In genomic region chr9:134032456-134033222, GRCh38 we compare ENCODE assay signal across 25 cellular contexts. TPM values are rescaled to one million over a fixed set of nuclear protein-coding genes. Genes with fewer than 3 reads are reported as not detected.
DNase-seq lines count a peak whose midpoint lies in the region; ATAC-seq, FAIRE-seq and TF ChIP-seq lines count a peak whose summit lies in the region.
"Had no signal": no experiment of that assay in that cellular context is flagged by ENCODE, and none has a peak within 500 bp of the region (broad histone marks: within the 10 kb centered on the region; RNA-seq: fewer than 3 reads in every experiment).

No MANE protein-coding gene starts in this region.

- H2AFZ ChIP-seq in KMS-11 (ENCODE audit: low read depth) (no peak overlapping the region), HepG2 (ENCODE audit: low read length) (no peak overlapping the region)

- H3K9me3 Mint-ChIP-seq in Calu3 (ENCODE audit: low read depth, unreplicated experiment), result no peaks in the 10 kb centered on the region
- peaks cover under 1% of the 10 kb centered on the region for H3K9me3 Mint-ChIP-seq in activated CD4-positive, alpha-beta T cell treated with anti-CD3 and anti-CD28 coated beads, Interleukin-2, amount 10 ng/mL, durations not matched to agents 7 days and 5 days
- H3K9me3 Mint-ChIP-seq: CD4-positive, alpha-beta T cell had no signal

- H3K4me3 ChIP-seq in KMS-11 (IDR thresholded peaks at IDR 0.05; ENCODE audit: insufficient read depth, low read depth, low read length) (no peak overlapping the region), HepG2 (replicated peaks in 1 of 3; ENCODE audit: insufficient read depth in 1 of 3, low read depth in 2 of 3, low read length in 3 of 3) (no peak overlapping the region)
- H3K4me3 ChIP-seq: BLaER1 treated with 17β-estradiol and CSF1 and Interleukin-3, amounts not matched to agents 10 nM and 100 nM; MG63 had no signal

- ATAC-seq in HepG2 (no peak), HG02678 (IDR thresholded peaks at IDR 0.05; ENCODE audit: unreplicated experiment) (no peak)

- no peak for TF ChIP-seq EP300 in HepG2 (IDR thresholded peaks at IDR 0.05; ENCODE audit: low read depth in 2 of 2, low read length in 2 of 2)
- TF ChIP-seq EP300 in HepG2 (CRISPR knock-in tag; IDR thresholded peaks at IDR 0.05; ENCODE audit: borderline replicate concordance), result no peak

- H3K9ac ChIP-seq in KMS-11 (no peak overlapping the region), HepG2 (ENCODE audit: insufficient read depth, low read depth, low read length) (no peak overlapping the region)
- H3K9ac ChIP-seq: BLaER1 treated with 17β-estradiol and CSF1 and Interleukin-3, amounts not matched to agents 10 nM and 100 nM had no signal

- DNase-seq in Calu3 (no peak), HepG2 (ENCODE audit: low spot score) (no peak), posterior vena cava (ENCODE audit: low spot score) (peak; percentile 49), NOMO-1 treated with DMSO at 0.1 percent for 48 hours (lab: John Stamatoyannopoulos, UW; ENCODE audit: unreplicated experiment) (no peak), superior temporal gyrus (ENCODE audit: extremely low spot score) (no peak)
- no peak for DNase-seq in activated CD4-positive, alpha-beta T cell treated with anti-CD3 and anti-CD28 coated beads, Interleukin-2, amount 10 ng/mL, durations not matched to agents 7 days and 5 days
- DNase-seq: CD4-positive, alpha-beta T cell; DMS79; KBM-7; MG63; NCI-H1694; NCI-H2029 treated with DMSO at 0.1 percent for 48 hours; NCI-H446 treated with DMSO at 0.1 percent for 48 hours; NCI-H526; NCI-H82; NK-92 treated with Interleukin-12 subunit alpha and Interleukin-12 subunit beta, amount 100 ng/mL, for 24 hours; RPMI8226; SHP77 treated with DMSO at 0.1 percent for 48 hours had no signal

- peaks cover 32% of the 10 kb centered on the region for H3K4me1 ChIP-seq in KMS-11 (ENCODE audit: low read depth, poor library complexity, severe bottlenecking)
- H3K4me1 ChIP-seq in HepG2 (ENCODE audit: insufficient read depth, low read length), result peaks cover 19% of the 10 kb centered on the region

- H3K4me3 Mint-ChIP-seq in Calu3 (ENCODE audit: low read depth, unreplicated experiment), result no peak overlapping the region
- no peak overlapping the region for H3K4me3 Mint-ChIP-seq in activated CD4-positive, alpha-beta T cell treated with anti-CD3 and anti-CD28 coated beads, Interleukin-2, amount 10 ng/mL, durations not matched to agents 7 days and 5 days
- H3K4me3 Mint-ChIP-seq: CD4-positive, alpha-beta T cell had no signal

- POLR2A ChIA-PET in HepG2 (lab: Yijun Ruan, JAX), result no interaction called here
- POLR2A ChIA-PET in activated CD4-positive, alpha-beta T cell treated with anti-CD3 and anti-CD28 coated beads, Interleukin-2, amount 10 ng/mL, durations not matched to agents 7 days and 5 days (lab: Charles Lee), result no interaction called here

- no peaks in the 10 kb centered on the region for H3K9me3 ChIP-seq in HepG2 (ENCODE audit: low read length)
- H3K9me3 ChIP-seq: MG63 had no signal

- 95% methylated on average over 40 of the region's 40 CpGs for WGBS in HepG2 (ENCODE audit: low lambda C conversion rate)

- FAIRE-seq in HepG2 (lab: Jason Lieb, UNC), result no peak
- FAIRE-seq: A204.1, GM18507, H54, HTR-8/SVneo had no signal

- H3K4me2 ChIP-seq in KMS-11 (peak overlapping the region; percentile 79; the same call in 1 of the 2 replicates), HepG2 (ENCODE audit: low read depth, low read length) (no peak overlapping the region)
- H3K4me2 ChIP-seq: BLaER1 treated with 17β-estradiol and CSF1 and Interleukin-3, amounts not matched to agents 10 nM and 100 nM had no signal

- H3K27me3 ChIP-seq in KMS-11 (ENCODE audit: insufficient read depth, low read depth) (no peaks in the 10 kb centered on the region), HepG2 (ENCODE audit: control insufficient read depth in 1 of 2, insufficient read depth in 2 of 2, low read length in 2 of 2) (no peaks in the 10 kb centered on the region)
- H3K27me3 ChIP-seq: BLaER1 treated with 17β-estradiol and CSF1 and Interleukin-3, amounts not matched to agents 10 nM and 100 nM; MG63 had no signal

- intact Hi-C loops in Calu3 (cut with micrococcal nuclease; ENCODE audit: unreplicated experiment), result no loop called here
- intact Hi-C loops in HepG2 (cut with micrococcal nuclease; ENCODE audit: unreplicated experiment), result no loop called here
- intact Hi-C loops in posterior vena cava (cut with DNase I), result no loop called here

- no peaks in the 10 kb centered on the region for H3K36me3 ChIP-seq in KMS-11 (ENCODE audit: insufficient read depth)
- peaks cover 25 to 53% of the 10 kb centered on the region in 2 experiments for H3K36me3 ChIP-seq in HepG2 (replicated peaks in 1 of 2; ENCODE audit: control insufficient read depth in 1 of 2, insufficient read depth in 2 of 2, low read length in 2 of 2)

- H3K27ac ChIP-seq in KMS-11, result no peak overlapping the region
- H3K27ac ChIP-seq in HepG2 (ENCODE audit: extremely low read length, insufficient read depth, low read length), result no peak overlapping the region
- H3K27ac ChIP-seq: BLaER1 treated with 17β-estradiol and CSF1 and Interleukin-3, amounts not matched to agents 10 nM and 100 nM had no signal

- H4K20me1 ChIP-seq in KMS-11 (ENCODE audit: insufficient read depth) (no peaks in the 10 kb centered on the region), HepG2 (ENCODE audit: insufficient read depth, low read length) (no peaks in the 10 kb centered on the region)

- CTCF ChIA-PET in Calu3 (lab: Charles Lee), result interaction anchor here (0.9 kb wide), 1 partner anchor 317 kb away, joined by 3 read pairs; no protein-coding TSS in a partner anchor
- CTCF ChIA-PET in HepG2 (lab: Yijun Ruan, JAX; ENCODE audit: low intra/inter-chr PET ratio, low total read pairs), result no interaction called here
- CTCF ChIA-PET in activated CD4-positive, alpha-beta T cell treated with anti-CD3 and anti-CD28 coated beads, Interleukin-2, amount 10 ng/mL, durations not matched to agents 7 days and 5 days (lab: Charles Lee), result no interaction called here

- no peaks in the 10 kb centered on the region for H3K27me3 Mint-ChIP-seq in Calu3 (ENCODE audit: unreplicated experiment)
- no peaks in the 10 kb centered on the region for H3K27me3 Mint-ChIP-seq in activated CD4-positive, alpha-beta T cell treated with anti-CD3 and anti-CD28 coated beads, Interleukin-2, amount 10 ng/mL, durations not matched to agents 7 days and 5 days
- H3K27me3 Mint-ChIP-seq: CD4-positive, alpha-beta T cell had no signal

- no peak overlapping the region for H3K27ac Mint-ChIP-seq in Calu3 (ENCODE audit: unreplicated experiment)
- H3K27ac Mint-ChIP-seq in activated CD4-positive, alpha-beta T cell treated with anti-CD3 and anti-CD28 coated beads, Interleukin-2, amount 10 ng/mL, durations not matched to agents 7 days and 5 days, result no peak overlapping the region
- H3K27ac Mint-ChIP-seq: CD4-positive, alpha-beta T cell had no signal

- peaks cover 39% of the 10 kb centered on the region for H3K36me3 Mint-ChIP-seq in Calu3 (ENCODE audit: insufficient read depth, unreplicated experiment)
- peaks cover 23% of the 10 kb centered on the region for H3K36me3 Mint-ChIP-seq in activated CD4-positive, alpha-beta T cell treated with anti-CD3 and anti-CD28 coated beads, Interleukin-2, amount 10 ng/mL, durations not matched to agents 7 days and 5 days (ENCODE audit: low read depth)

- TSS peak; percentile 20 for BruUV-seq in Calu3 (replicated peaks; lab: Mats Ljungman, UMichigan)
- no TSS peak for BruUV-seq in HepG2 (replicated peaks; lab: Mats Ljungman, UMichigan)

- in situ Hi-C loops in HepG2 (cut with HindIII; ENCODE audit: extremely low pct_ligation_motif_present, low pct_unique_long_range_greater_than_20kb), result no loop called here

- TF ChIP-seq RAD21 in HepG2 (CRISPR knock-in tag; IDR thresholded peaks at IDR 0.05), result no peak

- TF ChIP-seq CTCF in Calu3 (IDR thresholded peaks at IDR 0.05; ENCODE audit: unreplicated experiment), result no peak
- TF ChIP-seq CTCF in KMS-11 (conservative IDR thresholded peaks at IDR 0.05; ENCODE audit: low read depth, low read length), result no peak
- TF ChIP-seq CTCF in HepG2 (CRISPR knock-in tag; IDR thresholded peaks at IDR 0.05), result no peak

- no peaks in the 10 kb centered on the region for H3K79me2 ChIP-seq in KMS-11 (ENCODE audit: insufficient read depth, low read depth)
- no peaks in the 10 kb centered on the region for H3K79me2 ChIP-seq in HepG2 (ENCODE audit: insufficient read depth, low read length)

- no peak for TF ChIP-seq POLR2A in HepG2 (IDR thresholded peaks at IDR 0.05; ENCODE audit: insufficient read depth in 1 of 2, low read depth in 2 of 2, low read length in 2 of 2)

- H3K4me1 Mint-ChIP-seq in Calu3 (ENCODE audit: low read depth, unreplicated experiment), result no peaks in the 10 kb centered on the region
- no peaks in the 10 kb centered on the region for H3K4me1 Mint-ChIP-seq in activated CD4-positive, alpha-beta T cell treated with anti-CD3 and anti-CD28 coated beads, Interleukin-2, amount 10 ng/mL, durations not matched to agents 7 days and 5 days

RNA-seq across cellular contexts. Expression of gene BRD3OS, which starts 7.4 kb away (rescaled TPM):
- total RNA-seq in Calu3 (2022) (10.5 and 10.7 TPM in 2 replicates), HepG2 (2016; rRNA removed; fragmentation: Illumina TruSeq; extraction: Trizol) (4.9 and 5.0 TPM in 2 replicates), posterior vena cava (10 to 100 TPM; 11.9 to 14.3 TPM)
- total RNA-seq in HepG2 (2016; cell fraction: cytosol; rRNA removed; fragmentation: Illumina TruSeq; extraction: Trizol; ENCODE audit: low read depth), result 2.6 and 4.1 TPM in 2 replicates
- total RNA-seq in HepG2 (2016; cell fraction: insoluble cytoplasmic fraction; rRNA removed; fragmentation: Illumina TruSeq; extraction: Trizol), result 4.9 and 5.5 TPM in 2 replicates
- total RNA-seq in HepG2 (2016; cell fraction: membrane; rRNA removed; fragmentation: Illumina TruSeq; extraction: Trizol), result 10.3 and 11.9 TPM in 2 replicates
- 3.1 and 4.3 TPM in 2 replicates for total RNA-seq in HepG2 (2016; cell fraction: nucleus; rRNA removed; fragmentation: Illumina TruSeq; extraction: Trizol)
- polyA plus RNA-seq in HepG2 (2011; rRNA removed), result 3.9 and 5.7 TPM in 2 replicates
- 3.3 and 4.0 TPM in 2 replicates for polyA plus RNA-seq in HepG2 (2011; cell fraction: cytosol; rRNA removed)
- polyA plus RNA-seq in HepG2 (2011; cell fraction: nucleus; rRNA removed), result 3.3 and 3.7 TPM in 2 replicates
- 2.3 and 2.6 TPM in 2 replicates for polyA plus RNA-seq in HepG2 (2012)
- 4.5 and 6.0 TPM in 2 replicates for polyA plus RNA-seq in HepG2 (2016; cell fraction: cytosol; fragmentation: Illumina TruSeq; extraction: Trizol; ENCODE audit: low read depth)
- polyA plus RNA-seq in HepG2 (2016; cell fraction: insoluble cytoplasmic fraction; fragmentation: Illumina TruSeq; extraction: Trizol; ENCODE audit: low read depth), result 5.4 and 5.8 TPM in 2 replicates
- polyA plus RNA-seq in HepG2 (2016; cell fraction: membrane; fragmentation: Illumina TruSeq; extraction: Trizol; ENCODE audit: low read depth), result 8.8 and 10.1 TPM in 2 replicates
- 4.3 and 5.4 TPM in 2 replicates for polyA plus RNA-seq in HepG2 (2016; cell fraction: nucleus; fragmentation: Illumina TruSeq; extraction: Trizol; ENCODE audit: insufficient read depth, low read depth)
- polyA minus RNA-seq in HepG2 (2011; rRNA and poly(A)+ RNA removed; ENCODE audit: low replicate concordance), result 5.6 and 12.7 TPM in 2 replicates
- 2.5 and 3.1 TPM in 2 replicates for polyA minus RNA-seq in HepG2 (2011; cell fraction: cytosol; rRNA and poly(A)+ RNA removed)
- polyA minus RNA-seq in HepG2 (2011; cell fraction: nucleus; rRNA and poly(A)+ RNA removed), result 1.5 and 2.1 TPM in 2 replicates
- 10 to 100 TPM; 11.1 to 12.9 TPM for total RNA-seq in activated CD4-positive, alpha-beta T cell treated with anti-CD3 and anti-CD28 coated beads, Interleukin-2, amount 10 ng/mL, durations not matched to agents 7 days and 5 days

RNA-seq across cellular contexts. Expression of gene BRD3, which starts 35.2 kb away (rescaled TPM):
- total RNA-seq in Calu3 (2022) (30.8 and 31.1 TPM in 2 replicates), HepG2 (2016; rRNA removed; fragmentation: Illumina TruSeq; extraction: Trizol) (5.9 and 11.2 TPM in 2 replicates), posterior vena cava (10 to 100 TPM; 32.2 to 32.6 TPM)
- 1.2 TPM in 2 replicates for total RNA-seq in HepG2 (2016; cell fraction: cytosol; rRNA removed; fragmentation: Illumina TruSeq; extraction: Trizol; ENCODE audit: low read depth)
- total RNA-seq in HepG2 (2016; cell fraction: insoluble cytoplasmic fraction; rRNA removed; fragmentation: Illumina TruSeq; extraction: Trizol), result 7.7 and 8.4 TPM in 2 replicates
- 4.3 and 4.8 TPM in 2 replicates for total RNA-seq in HepG2 (2016; cell fraction: membrane; rRNA removed; fragmentation: Illumina TruSeq; extraction: Trizol)
- total RNA-seq in HepG2 (2016; cell fraction: nucleus; rRNA removed; fragmentation: Illumina TruSeq; extraction: Trizol), result 8.6 and 9.0 TPM in 2 replicates
- polyA plus RNA-seq in HepG2 (2011; rRNA removed), result 12.8 and 12.9 TPM in 2 replicates
- 7.3 and 8.3 TPM in 2 replicates for polyA plus RNA-seq in HepG2 (2011; cell fraction: cytosol; rRNA removed)
- polyA plus RNA-seq in HepG2 (2011; cell fraction: nucleus; rRNA removed), result 33.7 and 42.3 TPM in 2 replicates
- 22.7 and 27.4 TPM in 2 replicates for polyA plus RNA-seq in HepG2 (2012)
- 1.8 and 2.3 TPM in 2 replicates for polyA plus RNA-seq in HepG2 (2016; cell fraction: cytosol; fragmentation: Illumina TruSeq; extraction: Trizol; ENCODE audit: low read depth)
- 12.6 and 17.1 TPM in 2 replicates for polyA plus RNA-seq in HepG2 (2016; cell fraction: insoluble cytoplasmic fraction; fragmentation: Illumina TruSeq; extraction: Trizol; ENCODE audit: low read depth)
- 4.3 and 4.6 TPM in 2 replicates for polyA plus RNA-seq in HepG2 (2016; cell fraction: membrane; fragmentation: Illumina TruSeq; extraction: Trizol; ENCODE audit: low read depth)
- 21.2 and 21.4 TPM in 2 replicates for polyA plus RNA-seq in HepG2 (2016; cell fraction: nucleus; fragmentation: Illumina TruSeq; extraction: Trizol; ENCODE audit: insufficient read depth, low read depth)
- polyA minus RNA-seq in HepG2 (2011; rRNA and poly(A)+ RNA removed; ENCODE audit: low replicate concordance), result 15.0 and 25.5 TPM in 2 replicates
- polyA minus RNA-seq in HepG2 (2011; cell fraction: cytosol; rRNA and poly(A)+ RNA removed), result 23.5 and 27.0 TPM in 2 replicates
- polyA minus RNA-seq in HepG2 (2011; cell fraction: nucleus; rRNA and poly(A)+ RNA removed), result 13.3 and 16.8 TPM in 2 replicates
- 10 to 100 TPM; 40.1 to 47.4 TPM for total RNA-seq in activated CD4-positive, alpha-beta T cell treated with anti-CD3 and anti-CD28 coated beads, Interleukin-2, amount 10 ng/mL, durations not matched to agents 7 days and 5 days

RNA-seq across cellular contexts. Expression of gene VAV2, which starts 40.5 kb away (rescaled TPM):
- total RNA-seq in Calu3 (2022), result 29.4 and 30.7 TPM in 2 replicates
- 21.2 and 22.5 TPM in 2 replicates for total RNA-seq in HepG2 (2016; rRNA removed; fragmentation: Illumina TruSeq; extraction: Trizol)
- total RNA-seq in HepG2 (2016; cell fraction: cytosol; rRNA removed; fragmentation: Illumina TruSeq; extraction: Trizol; ENCODE audit: low read depth), result 11.6 and 15.3 TPM in 2 replicates
- total RNA-seq in HepG2 (2016; cell fraction: insoluble cytoplasmic fraction; rRNA removed; fragmentation: Illumina TruSeq; extraction: Trizol), result 17.5 and 22.6 TPM in 2 replicates
- total RNA-seq in HepG2 (2016; cell fraction: membrane; rRNA removed; fragmentation: Illumina TruSeq; extraction: Trizol), result 15.0 and 15.8 TPM in 2 replicates
- 24.8 and 26.3 TPM in 2 replicates for total RNA-seq in HepG2 (2016; cell fraction: nucleus; rRNA removed; fragmentation: Illumina TruSeq; extraction: Trizol)
- polyA plus RNA-seq in HepG2 (2011; rRNA removed), result 22.9 and 32.7 TPM in 2 replicates
- 23.2 and 24.2 TPM in 2 replicates for polyA plus RNA-seq in HepG2 (2011; cell fraction: cytosol; rRNA removed)
- polyA plus RNA-seq in HepG2 (2011; cell fraction: nucleus; rRNA removed), result 70.9 and 79.3 TPM in 2 replicates
- polyA plus RNA-seq in HepG2 (2012), result 34.9 and 35.5 TPM in 2 replicates
- 2.1 and 2.5 TPM in 2 replicates for polyA plus RNA-seq in HepG2 (2016; cell fraction: cytosol; fragmentation: Illumina TruSeq; extraction: Trizol; ENCODE audit: low read depth)
- 21.5 and 26.8 TPM in 2 replicates for polyA plus RNA-seq in HepG2 (2016; cell fraction: insoluble cytoplasmic fraction; fragmentation: Illumina TruSeq; extraction: Trizol; ENCODE audit: low read depth)
- polyA plus RNA-seq in HepG2 (2016; cell fraction: membrane; fragmentation: Illumina TruSeq; extraction: Trizol; ENCODE audit: low read depth), result 8.7 and 9.2 TPM in 2 replicates
- 61.9 and 62.3 TPM in 2 replicates for polyA plus RNA-seq in HepG2 (2016; cell fraction: nucleus; fragmentation: Illumina TruSeq; extraction: Trizol; ENCODE audit: insufficient read depth, low read depth)
- polyA minus RNA-seq in HepG2 (2011; rRNA and poly(A)+ RNA removed; ENCODE audit: low replicate concordance), result 37.6 and 51.8 TPM in 2 replicates
- polyA minus RNA-seq in HepG2 (2011; cell fraction: cytosol; rRNA and poly(A)+ RNA removed), result 33.6 and 35.2 TPM in 2 replicates
- 32.7 and 34.4 TPM in 2 replicates for polyA minus RNA-seq in HepG2 (2011; cell fraction: nucleus; rRNA and poly(A)+ RNA removed)
- 10 to 100 TPM; 12.9 to 17.9 TPM for total RNA-seq in posterior vena cava
- 1 to 10 TPM; 6.2 TPM for total RNA-seq in activated CD4-positive, alpha-beta T cell treated with anti-CD3 and anti-CD28 coated beads, Interleukin-2, amount 10 ng/mL, durations not matched to agents 7 days and 5 days
